In genomic region chr7:18505870-18506460, GRCh38 we compare ENCODE assay signal across 9 cellular contexts. TPM values are rescaled to one million over a fixed set of nuclear protein-coding genes. Genes with fewer than 3 reads are reported as not detected.
DNase-seq lines count a peak whose midpoint lies in the region; ATAC-seq, FAIRE-seq and TF ChIP-seq lines count a peak whose summit lies in the region.
"Had no signal": no experiment of that assay in that cellular context is flagged by ENCODE, and none has a peak within 500 bp of the region (broad histone marks: within the 10 kb centered on the region; RNA-seq: fewer than 3 reads in every experiment).

No MANE protein-coding gene starts in this region.

- intact Hi-C loops in breast epithelium (cut with DNase I; ENCODE audit: low total_unique reads) = no loop called here

- DNase-seq in GM12892 (ENCODE audit: insufficient read length) = no peak
- no peak for DNase-seq in H54 (ENCODE audit: insufficient read length, low spot score)
- DNase-seq in NAMALWA (ENCODE audit: low spot score) = peak; percentile 78
- DNase-seq in keratinocyte (ENCODE audit: low read depth, low spot score) = no peak
- no peak for DNase-seq in breast epithelium (ENCODE audit: low spot score in 2 of 2)
- DNase-seq in activated T-cell treated with anti-CD3 and anti-CD28 coated beads, Interleukin-2, amount 50 U/mL, for 4 hours = no peak
- DNase-seq in NCI-H1105 treated with DMSO at 0.1 percent for 48 hours (lab: John Stamatoyannopoulos, UW) = no peak
- DNase-seq in activated CD8-positive, alpha-beta memory T cell treated with anti-CD3 and anti-CD28 coated beads, Interleukin-2, amount 50 U/mL, for 48 hours = no peak

- no peaks in the 10 kb centered on the region for H4K20me1 ChIP-seq in keratinocyte (ENCODE audit: control insufficient read depth, extremely low read depth, insufficient read depth, low read length)

- no peaks in the 10 kb centered on the region for H3K36me3 ChIP-seq in keratinocyte (ENCODE audit: control insufficient read depth in 2 of 2, extremely low read depth in 1 of 2, insufficient read depth in 2 of 2, low read length in 2 of 2)
- H3K36me3 ChIP-seq in breast epithelium = no peaks in the 10 kb centered on the region

- no peak overlapping the region for H3K9ac ChIP-seq in keratinocyte (ENCODE audit: control insufficient read depth, extremely low read depth, insufficient read depth, low read length)

- H3K4me1 ChIP-seq in keratinocyte (ENCODE audit: control insufficient read depth, extremely low read depth, insufficient read depth, low read length) = peaks cover 10% of the 10 kb centered on the region
- H3K4me1 ChIP-seq in breast epithelium = no peaks in the 10 kb centered on the region

- peaks cover 6% of the 10 kb centered on the region for H3K4me1 Mint-ChIP-seq in activated T-cell treated with anti-CD3 and anti-CD28 coated beads, Interleukin-2, amount 50 U/mL, for 4 hours (ENCODE audit: low read depth)

- H3K36me3 Mint-ChIP-seq in activated T-cell treated with anti-CD3 and anti-CD28 coated beads, Interleukin-2, amount 50 U/mL, for 4 hours (ENCODE audit: insufficient read depth) = no peaks in the 10 kb centered on the region

- no peak overlapping the region for H2AFZ ChIP-seq in keratinocyte (ENCODE audit: control insufficient read depth, low read length)

- H3K79me2 ChIP-seq in keratinocyte (ENCODE audit: control insufficient read depth, insufficient read depth, low read length) = peaks cover 17% of the 10 kb centered on the region

- no peak overlapping the region for H3K4me3 Mint-ChIP-seq in activated T-cell treated with anti-CD3 and anti-CD28 coated beads, Interleukin-2, amount 50 U/mL, for 4 hours

- no peak overlapping the region for H3K4me2 ChIP-seq in keratinocyte (ENCODE audit: control insufficient read depth, extremely low read depth, insufficient read depth, low read depth, low read length)

- no peak for ATAC-seq in activated T-cell treated with anti-CD3 and anti-CD28 coated beads, Interleukin-2, amount 50 U/mL, for 4 hours

- TF ChIP-seq CTCF in keratinocyte (optimal IDR thresholded peaks at IDR 0.05 in 1 of 3, IDR thresholded peaks at IDR 0.05 in 1 of 3, conservative IDR thresholded peaks at IDR 0.05 in 1 of 3; ENCODE audit: extremely low read depth in 1 of 3, insufficient read depth in 2 of 3, low read length in 3 of 3) (no peak), breast epithelium (IDR thresholded peaks at IDR 0.05) (no peak)

- dilution Hi-C loops in keratinocyte (cut with MboI; ENCODE audit: extremely low pct_ligation_motif_present, low sequenced_read_pairs) = no loop called here

- H3K27me3 ChIP-seq in keratinocyte (ENCODE audit: control insufficient read depth, extremely low read depth, insufficient read depth, low read length) (no peaks in the 10 kb centered on the region), breast epithelium (no peaks in the 10 kb centered on the region)

- no peaks in the 10 kb centered on the region for H3K9me3 ChIP-seq in keratinocyte (ENCODE audit: control insufficient read depth, low read depth, low read length)
- H3K9me3 ChIP-seq in breast epithelium = no peaks in the 10 kb centered on the region

- H3K9me3 Mint-ChIP-seq in activated T-cell treated with anti-CD3 and anti-CD28 coated beads, Interleukin-2, amount 50 U/mL, for 4 hours = no peaks in the 10 kb centered on the region

- H3K4me3 ChIP-seq in keratinocyte (ENCODE audit: control insufficient read depth in 2 of 3, extremely low read depth in 1 of 3, insufficient read depth in 2 of 3, low read depth in 1 of 3, low read length in 3 of 3) (no peak overlapping the region), breast epithelium (no peak overlapping the region)
- H3K4me3 ChIP-seq: lung had no signal

- H3K9me1 ChIP-seq in keratinocyte (ENCODE audit: control insufficient read depth, extremely low read depth, insufficient read depth, low read length) = no peaks in the 10 kb centered on the region

- TF ChIP-seq POLR2A in GM12892 (IDR thresholded peaks at IDR 0.05; ENCODE audit: low read depth, low read length) (no peak), H54 (IDR thresholded peaks at IDR 0.05; ENCODE audit: low read depth, low read length) (no peak), breast epithelium (IDR thresholded peaks at IDR 0.05) (no peak)

- FAIRE-seq in GM12892 (lab: Jason Lieb, UNC) (peak; percentile 76), H54 (lab: Jason Lieb, UNC) (peak; percentile 79), keratinocyte (lab: Jason Lieb, UNC) (peak; percentile 23)

- no peaks in the 10 kb centered on the region for H3K27me3 Mint-ChIP-seq in activated T-cell treated with anti-CD3 and anti-CD28 coated beads, Interleukin-2, amount 50 U/mL, for 4 hours (ENCODE audit: low read depth)

- H3K27ac ChIP-seq in keratinocyte (ENCODE audit: control insufficient read depth, insufficient read depth, low read length) (no peak overlapping the region), breast epithelium (no peak overlapping the region)

RNA-seq across cellular contexts. Expression of gene HDAC9, which starts 10.4 kb away (rescaled TPM):
- polyA plus RNA-seq in GM12892 (2012; ENCODE audit: missing spikeins) = 21.3 TPM
- polyA plus RNA-seq in keratinocyte = 24.6 to 31.2 TPM (median 28.8 TPM) in 3 replicates
- polyA plus RNA-seq in keratinocyte (2011; ENCODE audit: low read depth) = 64.0 TPM
- polyA plus RNA-seq in keratinocyte (2011; cell fraction: cytosol; rRNA removed) = 20.4 and 33.1 TPM in 2 replicates
- polyA plus RNA-seq in keratinocyte (2011; cell fraction: nucleus; rRNA removed) = 34.0 and 40.7 TPM in 2 replicates
- polyA plus RNA-seq in keratinocyte (2012; ENCODE audit: low replicate concordance) = 21.0 and 26.7 TPM in 2 replicates
- polyA minus RNA-seq in keratinocyte = 41.8 to 115 TPM (median 100 TPM) in 3 replicates
- polyA minus RNA-seq in keratinocyte (2011; cell fraction: cytosol; rRNA and poly(A)+ RNA removed) = 37.8 TPM
- polyA minus RNA-seq in keratinocyte (2011; cell fraction: nucleus; rRNA and poly(A)+ RNA removed) = 111 and 204 TPM in 2 replicates
- 10 to 100 TPM in 1 of 3 donors, 1 to 10 TPM in 2; 7.2 to 27.5 (median 7.3) TPM for total RNA-seq in breast epithelium
- total RNA-seq in activated T-cell treated with anti-CD3 and anti-CD28 coated beads, Interleukin-2, amount 50 U/mL, for 4 hours = 1 to 10 TPM in 1 of 3 donors, under 1 TPM in 2; 0.40 to 3.0 (median 0.74) TPM
